Comparison of ENCODE assay signal across 8 cellular contexts in genomic region chr22:45064313-45065268, GRCh38. TPM values are rescaled to one million over a fixed set of nuclear protein-coding genes. Genes with fewer than 3 reads are reported as not detected.
DNase-seq lines count a peak whose midpoint lies in the region; ATAC-seq and TF ChIP-seq lines count a peak whose summit lies in the region.

No MANE protein-coding gene starts in this region.

- no peaks in the 10 kb centered on the region for H3K4me1 ChIP-seq in gastrocnemius medialis

- in situ Hi-C loops in gastrocnemius medialis (cut with MboI; ENCODE audit: low sequenced_read_pairs in 4 of 4): no loop called here

- TF ChIP-seq POLR2A in gastrocnemius medialis (IDR thresholded peaks at IDR 0.05): no peak

- no peaks in the 10 kb centered on the region for H3K36me3 ChIP-seq in gastrocnemius medialis

- ATAC-seq in gastrocnemius medialis (no peak), HG02763 (IDR thresholded peaks at IDR 0.05; ENCODE audit: unreplicated experiment) (no peak), HG03196 (IDR thresholded peaks at IDR 0.05; ENCODE audit: unreplicated experiment) (no peak)

- TF ChIP-seq CTCF in gastrocnemius medialis (IDR thresholded peaks at IDR 0.05 in 4 of 5, conservative IDR thresholded peaks at IDR 0.05 in 1 of 5): no peak

- intact Hi-C loops in gastrocnemius medialis (cut with DNase I; ENCODE audit: low total_unique reads): no loop called here

- peaks cover 0 to 3% (median 0%) of the 10 kb centered on the region in 3 donors for H3K27me3 ChIP-seq in gastrocnemius medialis

- no peaks in the 10 kb centered on the region for H3K9me3 ChIP-seq in gastrocnemius medialis

- DNase-seq in GM03348 (ENCODE audit: low spot score): peak; percentile 71
- DNase-seq in RPMI7951 (ENCODE audit: low read depth): peak; percentile 90
- DNase-seq in astrocyte of the hippocampus (ENCODE audit: low read depth, low spot score): peak; percentile 88
- DNase-seq in stimulated activated CD4-positive, alpha-beta T cell treated with anti-CD3 and anti-CD28 coated beads, Interleukin-1b, Interleukin-23, amount 100 ng/mL, for 4 hours (ENCODE audit: low read depth in 2 of 2): peak; percentile 13 to 42
- no peak for DNase-seq in gastrocnemius medialis
- no peak for DNase-seq in NCI-H146 treated with DMSO at 0.1 percent for 48 hours (lab: John Stamatoyannopoulos, UW; ENCODE audit: unreplicated experiment)

- H3K27ac ChIP-seq in gastrocnemius medialis: no peak overlapping the region

- H3K4me3 ChIP-seq in gastrocnemius medialis: no peak overlapping the region

RNA-seq across cellular contexts. Expression of gene PHF21B, which starts 54.8 kb away (rescaled TPM):
- not detected in 2 replicates for total RNA-seq in RPMI7951 (2014; rRNA removed; shearing (Covaris generic))
- total RNA-seq in gastrocnemius medialis: under 1 TPM in 1 of 4 donors, not detected in 3; 0.07 TPM

Comparison
In these comparisons a context has a peak if more than half of its experiments do, and no peak if none do; other contexts are left out.
1. DNase-seq: peak in GM03348 (single experiment), RPMI7951 (single experiment), astrocyte of the hippocampus (single experiment) and stimulated activated CD4-positive, alpha-beta T cell treated with anti-CD3 and anti-CD28 coated beads, Interleukin-1b, Interleukin-23, amount 100 ng/mL, for 4 hours (2 of 2); none in gastrocnemius medialis (0 of 2) and NCI-H146 treated with DMSO at 0.1 percent for 48 hours (single experiment).